22 cellular contexts compared by ENCODE assay signal in genomic region chr14:81103443-81103842, GRCh38.
A peak's percentile ranks its signal among the peaks of the same experiment; 100 is the strongest.
DNase-seq lines count a peak whose midpoint lies in the region; ATAC-seq, FAIRE-seq and TF ChIP-seq lines count a peak whose summit lies in the region.
"Had no signal": no experiment of that assay in that cellular context is flagged by ENCODE, and none has a peak within 500 bp of the region (broad histone marks: within the 10 kb centered on the region; RNA-seq: fewer than 3 reads in every experiment).

No MANE protein-coding gene starts in this region.

- no peak overlapping the region for H3K4me3 ChIP-seq in A549
- H3K4me3 ChIP-seq: BLaER1 treated with 17β-estradiol and CSF1 and Interleukin-3, amounts not matched to agents 10 nM and 100 nM had no signal

- intact Hi-C loops in sciatic nerve (cut with DNase I): no loop called here

- ATAC-seq in A549: no peak
- peak; percentile 75 for ATAC-seq in sciatic nerve
- no peak for ATAC-seq in GM18498 (IDR thresholded peaks at IDR 0.05; ENCODE audit: unreplicated experiment)
- ATAC-seq in GM21723 (IDR thresholded peaks at IDR 0.05; ENCODE audit: unreplicated experiment): no peak
- ATAC-seq: CD8-positive, alpha-beta T cell had no signal

- no peak overlapping the region for H3K27ac ChIP-seq in A549
- H3K27ac ChIP-seq: BLaER1 treated with 17β-estradiol and CSF1 and Interleukin-3, amounts not matched to agents 10 nM and 100 nM; C4-2B had no signal

- no peak for TF ChIP-seq EP300 in A549 (IDR thresholded peaks at IDR 0.05)

- H3K4me1 ChIP-seq in A549: no peaks in the 10 kb centered on the region
- H3K4me1 ChIP-seq: BLaER1 treated with 17β-estradiol and CSF1 and Interleukin-3, amounts not matched to agents 10 nM and 100 nM; Caco-2 had no signal

- 31% methylated on average over 5 of the region's 5 CpGs for WGBS in A549 (ENCODE audit: missing lambda C conversion rate)

- CTCF ChIA-PET in A549 (lab: Yijun Ruan, JAX): interaction anchor here (1.2 kb wide), 1 partner anchor 116 kb away, joined by 3 read pairs; no protein-coding TSS in a partner anchor

- no peak for TF ChIP-seq POLR2A in A549 (IDR thresholded peaks at IDR 0.05; ENCODE audit: low read length)

- no peaks in the 10 kb centered on the region for H3K9me3 ChIP-seq in A549
- H3K9me3 ChIP-seq: BLaER1 treated with 17β-estradiol and CSF1 and Interleukin-3, amounts not matched to agents 10 nM and 100 nM; Caco-2 had no signal

- FAIRE-seq in A549 (lab: Jason Lieb, UNC): peak; percentile 28
- FAIRE-seq: A204.1, G401.6, GM12891, GM19239 had no signal

- no peak for TF ChIP-seq CTCF in A549 (IDR thresholded peaks at IDR 0.05)
- no peak for TF ChIP-seq CTCF in GM13976 (IDR thresholded peaks at IDR 0.05; ENCODE audit: borderline replicate concordance, control extremely low read depth, extremely low read depth, insufficient read depth, missing control alignments)

- no peak for TF ChIP-seq RAD21 in A549 (conservative IDR thresholded peaks at IDR 0.05 in 1 of 2, IDR thresholded peaks at IDR 0.05 in 1 of 2)

- POLR2A ChIA-PET in A549 (lab: Yijun Ruan, JAX): no interaction called here

- peak; percentile 24 for DNase-seq in NCI-H82 (lab: John Stamatoyannopoulos, UW)
- DNase-seq in NCI-H82 treated with DMSO at 0.1 percent for 48 hours (lab: John Stamatoyannopoulos, UW; ENCODE audit: unreplicated experiment): no peak
- DNase-seq in A549 (ENCODE audit: low read depth in 1 of 2, low spot score in 1 of 2): no peak
- peak; percentile 66 for DNase-seq in NCI-H69 (lab: John Stamatoyannopoulos, UW)
- DNase-seq in sciatic nerve (ENCODE audit: low spot score): no peak
- no peak for DNase-seq in GM13976 (ENCODE audit: low spot score)
- DNase-seq: 8988T; AML-193; Caco-2; Calu3; CD4-positive, alpha-beta T cell; CD8-positive, alpha-beta T cell; DMS79 treated with DMSO at 0.1 percent for 48 hours; GF-D8 had no signal

- no peak overlapping the region for H3K4me2 ChIP-seq in A549
- H3K4me2 ChIP-seq: BLaER1 treated with 17β-estradiol and CSF1 and Interleukin-3, amounts not matched to agents 10 nM and 100 nM had no signal

- in situ Hi-C loops in GM13976 (cut with MboI; ENCODE audit: low sequenced_read_pairs, unreplicated experiment): no loop called here

TF ChIP-seq in A549, 52 proteins besides CTCF, POLR2A, EP300 and RAD21:
- TF ChIP-seq RFX5 (IDR thresholded peaks at IDR 0.05) (no peak), RCOR1 (IDR thresholded peaks at IDR 0.05; ENCODE audit: low read depth, low read length) (no peak), CBX2 (IDR thresholded peaks at IDR 0.05; ENCODE audit: borderline replicate concordance, low read depth) (no peak), MAZ (IDR thresholded peaks at IDR 0.05; ENCODE audit: borderline replicate concordance, low read depth, low read length) (no peak)

Comparison
In these comparisons a context has a peak if more than half of its experiments do, and no peak if none do; other contexts are left out.
1. DNase-seq: peak in NCI-H82 (single experiment) and NCI-H69 (single experiment); none in NCI-H82 treated with DMSO at 0.1 percent for 48 hours (single experiment), A549 (0 of 2), sciatic nerve (single experiment) and GM13976 (single experiment).